19 cellular contexts compared by ENCODE assay signal in the genomic region with DNA sequence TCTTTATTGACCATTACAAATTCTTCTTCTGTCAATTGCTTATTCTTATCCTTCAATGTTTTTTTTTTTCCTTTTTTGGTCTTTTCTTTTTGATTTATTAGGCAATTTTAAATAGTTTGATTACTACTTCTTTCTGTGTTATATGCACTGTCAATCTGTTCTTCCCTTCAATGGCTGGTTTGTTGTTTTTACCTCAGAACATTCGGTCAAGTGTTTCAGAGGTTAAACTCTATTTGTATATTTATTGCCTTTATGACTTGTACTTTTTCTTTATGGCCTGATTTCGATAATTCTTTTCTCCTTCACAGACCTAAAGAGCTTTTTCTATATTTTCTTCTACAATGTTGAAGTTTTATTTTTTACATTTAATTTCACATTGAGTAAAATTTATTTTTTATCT.
"Had no signal": no experiment of that assay in that cellular context is flagged by ENCODE, and none has a peak within 500 bp of the region (broad histone marks: within the 10 kb centered on the region; RNA-seq: fewer than 3 reads in every experiment).

No MANE protein-coding gene starts in this region.

- H3K36me3 ChIP-seq: heart left ventricle, ovary, suprapubic skin, thyroid gland, upper lobe of left lung, uterus had no signal

- H3K4me1 ChIP-seq: uterus had no signal

- H3K36me3 Mint-ChIP-seq: naive thymus-derived CD4-positive, alpha-beta T cell had no signal

- H3K4me3 ChIP-seq: heart left ventricle, ovary, suprapubic skin, thyroid gland, upper lobe of left lung, uterus had no signal

- H3K9me3 Mint-ChIP-seq: naive thymus-derived CD4-positive, alpha-beta T cell; neural crest cell; stimulated activated effector memory CD8-positive, alpha-beta T cell treated with anti-CD3 and anti-CD28 coated beads, Interleukin-12 subunit alpha, Interleukin-12 subunit beta, amount 100 ng/mL, for 72 hours had no signal

- DNase-seq: effector memory CD4-positive, alpha-beta T cell; heart left ventricle; hippocampal formation; kidney glomerular epithelial cell; mammary epithelial cell; naive thymus-derived CD4-positive, alpha-beta T cell; ovary; right cardiac atrium; stimulated activated CD4-positive, alpha-beta T cell treated with anti-CD3 and anti-CD28 coated beads, Interleukin-4, amount 100 ng/mL, for 1 hour; stimulated activated CD8-positive, alpha-beta memory T cell treated with anti-CD3 and anti-CD28 coated beads, Interleukin-4, amount 100 ng/mL, for 48 hours; stimulated activated naive CD8-positive, alpha-beta T cell treated with anti-CD3 and anti-CD28 coated beads, Interleukin-15, Interleukin-2, amounts not matched to agents 100 U/mL and 50 U/mL, for 24 hours; thyroid gland; upper lobe of left lung; uterus had no signal

- H3K27ac Mint-ChIP-seq: naive thymus-derived CD4-positive, alpha-beta T cell; stimulated activated effector memory CD8-positive, alpha-beta T cell treated with anti-CD3 and anti-CD28 coated beads, Interleukin-12 subunit alpha, Interleukin-12 subunit beta, amount 100 ng/mL, for 72 hours had no signal

- H3K9me3 ChIP-seq: heart left ventricle, ovary, suprapubic skin, thyroid gland, upper lobe of left lung, uterus had no signal

- H3K27ac ChIP-seq: heart left ventricle, ovary, suprapubic skin, thyroid gland, upper lobe of left lung, uterus had no signal

- ATAC-seq: esophagus mucosa; heart left ventricle; left lobe of liver; naive thymus-derived CD4-positive, alpha-beta T cell; right cardiac atrium; stimulated activated effector memory CD8-positive, alpha-beta T cell treated with anti-CD3 and anti-CD28 coated beads, Interleukin-12 subunit alpha, Interleukin-12 subunit beta, amount 100 ng/mL, for 72 hours; stimulated activated naive CD8-positive, alpha-beta T cell treated with anti-CD3 and anti-CD28 coated beads, Interleukin-15, Interleukin-2, amounts not matched to agents 100 U/mL and 50 U/mL, for 24 hours had no signal

- H3K4me3 Mint-ChIP-seq: naive thymus-derived CD4-positive, alpha-beta T cell; neural crest cell; stimulated activated effector memory CD8-positive, alpha-beta T cell treated with anti-CD3 and anti-CD28 coated beads, Interleukin-12 subunit alpha, Interleukin-12 subunit beta, amount 100 ng/mL, for 72 hours had no signal
